Comparison of ENCODE assay signal across 19 cellular contexts in the genomic region with DNA sequence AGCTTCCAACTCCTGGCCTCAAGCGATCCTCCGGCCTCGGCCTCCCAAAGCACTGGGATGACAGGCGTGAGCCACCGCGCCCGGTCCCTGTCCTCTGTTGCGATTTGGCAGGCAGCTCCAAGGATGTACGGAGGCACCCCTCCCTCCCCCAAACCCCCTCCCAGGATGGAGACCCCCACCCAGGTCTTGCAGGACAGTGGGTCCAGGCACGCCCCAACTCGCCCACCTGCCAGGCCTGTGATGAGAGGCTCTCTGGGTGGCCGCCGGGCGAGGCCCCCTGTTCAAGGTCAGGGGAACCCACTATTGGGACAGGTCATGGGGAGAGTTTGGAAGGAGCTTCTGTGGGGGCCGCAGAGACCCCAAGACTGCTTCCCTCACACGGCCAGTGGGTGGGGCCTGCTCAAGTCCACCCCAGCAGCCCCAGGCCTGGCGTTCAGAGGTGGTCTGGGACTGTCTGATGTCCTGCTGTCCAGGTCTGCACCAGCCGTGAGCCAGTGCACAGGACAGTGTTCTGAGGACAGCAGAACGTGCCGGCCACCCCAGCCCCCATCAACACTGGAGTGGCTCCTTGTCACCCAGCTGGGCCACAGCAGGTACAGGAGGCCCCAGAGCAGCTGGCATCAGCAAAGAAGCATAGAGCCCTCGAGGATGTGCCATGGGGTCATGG. TPM values are rescaled to one million over a fixed set of nuclear protein-coding genes. Genes with fewer than 3 reads are reported as not detected.
DNase-seq lines count a peak whose midpoint lies in the region; ATAC-seq, FAIRE-seq and TF ChIP-seq lines count a peak whose summit lies in the region.
"Had no signal": no experiment of that assay in that cellular context is flagged by ENCODE, and none has a peak within 500 bp of the region (broad histone marks: within the 10 kb centered on the region; RNA-seq: fewer than 3 reads in every experiment).

No MANE protein-coding gene starts in this region.

- H3K4me1 ChIP-seq in lower lobe of right lung: peaks cover 18% of the 10 kb centered on the region
- H3K4me1 ChIP-seq: foreskin keratinocyte, HAP-1 had no signal

- H3K36me3 ChIP-seq in lower lobe of right lung: no peaks in the 10 kb centered on the region
- H3K36me3 ChIP-seq: HAP-1 had no signal

- H3K4me3 ChIP-seq in lower lobe of right lung: no peak overlapping the region
- H3K4me3 ChIP-seq: HAP-1 had no signal

- no peak overlapping the region for H3K27ac Mint-ChIP-seq in activated naive CD8-positive, alpha-beta T cell treated with anti-CD3 and anti-CD28 coated beads, Interleukin-2, amount 10 ng/mL, durations not matched to agents 7 days and 5 days
- H3K27ac Mint-ChIP-seq: nephron progenitor cell had no signal

- no peak for TF ChIP-seq CTCF in lower lobe of right lung (IDR thresholded peaks at IDR 0.05)

- H3K36me3 Mint-ChIP-seq in activated naive CD8-positive, alpha-beta T cell treated with anti-CD3 and anti-CD28 coated beads, Interleukin-2, amount 10 ng/mL, durations not matched to agents 7 days and 5 days: peaks cover 3% of the 10 kb centered on the region

- H3K27me3 Mint-ChIP-seq in activated naive CD8-positive, alpha-beta T cell treated with anti-CD3 and anti-CD28 coated beads, Interleukin-2, amount 10 ng/mL, durations not matched to agents 7 days and 5 days: no peaks in the 10 kb centered on the region

- H3K4me3 Mint-ChIP-seq in activated naive CD8-positive, alpha-beta T cell treated with anti-CD3 and anti-CD28 coated beads, Interleukin-2, amount 10 ng/mL, durations not matched to agents 7 days and 5 days: peak overlapping the region; percentile 39
- H3K4me3 Mint-ChIP-seq: nephron progenitor cell had no signal

- H3K9me3 Mint-ChIP-seq in activated naive CD8-positive, alpha-beta T cell treated with anti-CD3 and anti-CD28 coated beads, Interleukin-2, amount 10 ng/mL, durations not matched to agents 7 days and 5 days: no peaks in the 10 kb centered on the region
- H3K9me3 Mint-ChIP-seq: nephron progenitor cell had no signal

- intact Hi-C loops in left cardiac atrium (cut with DNase I): loop anchor here in 1 of 2 donors (5.0 kb wide), 1 partner anchor 40 kb away; no protein-coding TSS in a partner anchor
- intact Hi-C loops in cardiac septum (cut with DNase I): no loop called here
- intact Hi-C loops in lower lobe of right lung (cut with DNase I): no loop called here

- peaks cover 18% of the 10 kb centered on the region for H3K27me3 ChIP-seq in lower lobe of right lung (ENCODE audit: low read depth)

- ATAC-seq in left cardiac atrium: no peak
- ATAC-seq in activated naive CD8-positive, alpha-beta T cell treated with anti-CD3 and anti-CD28 coated beads, Interleukin-2, amount 10 ng/mL, durations not matched to agents 7 days and 5 days (ENCODE audit: low read depth): no peak
- no peak for ATAC-seq in lower lobe of right lung
- no peak for ATAC-seq in HG03460 (IDR thresholded peaks at IDR 0.05; ENCODE audit: unreplicated experiment)
- ATAC-seq: foreskin keratinocyte had no signal

- POLR2A ChIA-PET in activated naive CD8-positive, alpha-beta T cell treated with anti-CD3 and anti-CD28 coated beads, Interleukin-2, amount 10 ng/mL, durations not matched to agents 7 days and 5 days (lab: Charles Lee): interaction anchor here (0.8 to 2.6 kb wide), 3 partner anchors 24 to 45 kb away, joined by 3 to 10 read pairs (median 4); no protein-coding TSS in a partner anchor

- H3K9me3 ChIP-seq in lower lobe of right lung: no peaks in the 10 kb centered on the region
- H3K9me3 ChIP-seq: HAP-1 had no signal

- H3K4me1 Mint-ChIP-seq in activated naive CD8-positive, alpha-beta T cell treated with anti-CD3 and anti-CD28 coated beads, Interleukin-2, amount 10 ng/mL, durations not matched to agents 7 days and 5 days: peaks cover 5% of the 10 kb centered on the region

- H3K27ac ChIP-seq in lower lobe of right lung: no peak overlapping the region
- H3K27ac ChIP-seq: foreskin keratinocyte had no signal

- peak; percentile 48 for FAIRE-seq in urothelium cell line (lab: Jason Lieb, UNC)
- FAIRE-seq: endothelial cell of umbilical vein had no signal

- DNase-seq in left cardiac atrium (peak; percentile 18), cardiac septum (ENCODE audit: low spot score) (no peak), lower lobe of right lung (peak; percentile 45), urothelium cell line (ENCODE audit: low spot score) (no peak), NCI-H524 treated with DMSO at 0.1 percent for 48 hours (lab: John Stamatoyannopoulos, UW) (no peak), T1000 (lab: John Stamatoyannopoulos, UW) (no peak)
- no peak for DNase-seq in activated naive CD8-positive, alpha-beta T cell treated with anti-CD3 and anti-CD28 coated beads, Interleukin-2, amount 10 ng/mL, durations not matched to agents 7 days and 5 days
- DNase-seq: activated CD4-positive, CD25-positive, alpha-beta regulatory T cell treated with anti-CD3 and anti-CD28 coated beads, Interleukin-2, amount 50 U/mL, for 72 hours; cerebellar nuclear complex; foreskin keratinocyte; mammary epithelial cell; NCI-H146; nephron progenitor cell; SHP77 treated with DMSO at 0.1 percent for 48 hours had no signal

RNA-seq across cellular contexts. Expression of a gene that starts 2.5 kb away (rescaled TPM):
- total RNA-seq in left cardiac atrium: 1 to 10 TPM; 6.9 to 8.2 TPM
- total RNA-seq in cardiac septum: 12.5 TPM
- 10 to 100 TPM; 25.0 to 29.8 TPM for total RNA-seq in activated naive CD8-positive, alpha-beta T cell treated with anti-CD3 and anti-CD28 coated beads, Interleukin-2, amount 10 ng/mL, durations not matched to agents 7 days and 5 days
- 33.9 TPM for total RNA-seq in lower lobe of right lung

RNA-seq across cellular contexts. Expression of a gene that starts 23.3 kb away (rescaled TPM):
- 1 to 10 TPM; 6.6 to 8.5 TPM for total RNA-seq in left cardiac atrium
- total RNA-seq in cardiac septum: 7.3 TPM
- 10 to 100 TPM; 26.2 to 29.3 TPM for total RNA-seq in activated naive CD8-positive, alpha-beta T cell treated with anti-CD3 and anti-CD28 coated beads, Interleukin-2, amount 10 ng/mL, durations not matched to agents 7 days and 5 days
- total RNA-seq in lower lobe of right lung: 12.9 TPM

RNA-seq across cellular contexts. Expression of a gene that starts 31.0 kb away (rescaled TPM):
- total RNA-seq in left cardiac atrium (not detected), cardiac septum (not detected), lower lobe of right lung (not detected)
- not detected for total RNA-seq in activated naive CD8-positive, alpha-beta T cell treated with anti-CD3 and anti-CD28 coated beads, Interleukin-2, amount 10 ng/mL, durations not matched to agents 7 days and 5 days
- total RNA-seq: endothelial cell of umbilical vein; foreskin keratinocyte; mammary epithelial cell; renal cortical epithelial cell; T-helper 2 cell treated with Interferon-gamma antibody and Interleukin-4, amounts not matched to agents 100 ng/mL and 5 ng/mL, for 36 hours had no signal

Comparison
In these comparisons a context has a peak if more than half of its experiments do, and no peak if none do; other contexts are left out.
1. DNase-seq: peak in left cardiac atrium (single experiment) and lower lobe of right lung (single experiment); none in cardiac septum (single experiment), activated naive CD8-positive, alpha-beta T cell treated with anti-CD3 and anti-CD28 coated beads, Interleukin-2, amount 10 ng/mL, durations not matched to agents 7 days and 5 days (single experiment), urothelium cell line (single experiment), NCI-H524 treated with DMSO at 0.1 percent for 48 hours (single experiment) and T1000 (single experiment).